ENCODE assay signal across 18 cellular contexts in genomic region chr16:85594621-85595298, GRCh38. TPM values are rescaled to one million over a fixed set of nuclear protein-coding genes. Genes with fewer than 3 reads are reported as not detected.
A peak's percentile ranks its signal among the peaks of the same experiment; 100 is the strongest.
DNase-seq lines count a peak whose midpoint lies in the region; ATAC-seq, FAIRE-seq and TF ChIP-seq lines count a peak whose summit lies in the region.
"Had no signal": no experiment of that assay in that cellular context is flagged by ENCODE, and none has a peak within 500 bp of the region (broad histone marks: within the 10 kb centered on the region; RNA-seq: fewer than 3 reads in every experiment).

No MANE protein-coding gene starts in this region.

- ATAC-seq in K562 (no peak; the same call in 1 of the 3 replicates), heart right ventricle (no peak), left lobe of liver (no peak)
- ATAC-seq in stimulated activated effector memory CD8-positive, alpha-beta T cell treated with anti-CD3 and anti-CD28 coated beads, Interleukin-12 subunit alpha, Interleukin-12 subunit beta, amount 100 ng/mL, for 72 hours = no peak

- no peak for TF ChIP-seq RAD21 in K562 (CRISPR knock-in tag; conservative IDR thresholded peaks at IDR 0.05 in 1 of 2, IDR thresholded peaks at IDR 0.05 in 1 of 2)

- peak overlapping the region; percentile 15 for H3K9ac ChIP-seq in NT2/D1 (ENCODE audit: insufficient read length, low read depth)
- H3K9ac ChIP-seq in K562 (ENCODE audit: insufficient read depth in 1 of 2, low read depth in 2 of 2, low read length in 2 of 2) = peak overlapping the region in 1 of 2 experiments; percentile 80; a peak in 2 of 4 replicates

- TF ChIP-seq POLR2A in K562 (conservative IDR thresholded peaks at IDR 0.05) (0 out of 2 replicates have a peak, but pooled peaks have one; percentile 25), testis (IDR thresholded peaks at IDR 0.05) (no peak)

- intact Hi-C loops in K562 (cut with micrococcal nuclease) (no loop called here), heart right ventricle (cut with DNase I) (no loop called here), testis (cut with DNase I; ENCODE audit: low total_unique reads) (no loop called here)

- FAIRE-seq in K562 (lab: Jason Lieb, UNC) = no peak

- no peaks in the 10 kb centered on the region for H3K9me3 Mint-ChIP-seq in mesothelial cell of epicardium
- no peaks in the 10 kb centered on the region for H3K9me3 Mint-ChIP-seq in stimulated activated effector memory CD8-positive, alpha-beta T cell treated with anti-CD3 and anti-CD28 coated beads, Interleukin-12 subunit alpha, Interleukin-12 subunit beta, amount 100 ng/mL, for 72 hours
- H3K9me3 Mint-ChIP-seq: H9 had no signal

- in situ Hi-C loops in K562 (cut with MboI) = no loop called here

- peaks cover 75% of the 10 kb centered on the region for H4K20me1 ChIP-seq in K562 (replicated peaks; ENCODE audit: control insufficient read depth, insufficient read depth, low read length)

- peaks cover 7% of the 10 kb centered on the region for H3K36me3 Mint-ChIP-seq in mesothelial cell of epicardium
- H3K36me3 Mint-ChIP-seq in stimulated activated effector memory CD8-positive, alpha-beta T cell treated with anti-CD3 and anti-CD28 coated beads, Interleukin-12 subunit alpha, Interleukin-12 subunit beta, amount 100 ng/mL, for 72 hours = peaks cover 11% of the 10 kb centered on the region

- no peak overlapping the region for H3K4me2 ChIP-seq in K562 (ENCODE audit: insufficient read depth, low read length)

- no TSS peak for BruUV-seq in K562 (replicated peaks; lab: Mats Ljungman, UMichigan)

- CTCF ChIA-PET in K562 (lab: Yijun Ruan, JAX; ENCODE audit: low intra/inter-chr PET ratio) = no interaction called here

- TF ChIP-seq CTCF in K562 (IDR thresholded peaks at IDR 0.05 in 2 of 3, conservative IDR thresholded peaks at IDR 0.05 in 1 of 3; ENCODE audit: insufficient read depth in 2 of 3, low read depth in 1 of 3, low read length in 3 of 3) = no peak
- TF ChIP-seq CTCF in mesothelial cell of epicardium (IDR thresholded peaks at IDR 0.05; ENCODE audit: unreplicated experiment) = no peak
- TF ChIP-seq CTCF in heart right ventricle (IDR thresholded peaks at IDR 0.05) = no peak
- TF ChIP-seq CTCF in testis (IDR thresholded peaks at IDR 0.05) = no peak

- POLR2A ChIA-PET in K562 (lab: Yijun Ruan, JAX) = no interaction called here

- H3K27ac Mint-ChIP-seq in mesothelial cell of epicardium = peak overlapping the region; percentile 75
- peak overlapping the region; percentile 57 for H3K27ac Mint-ChIP-seq in stimulated activated effector memory CD8-positive, alpha-beta T cell treated with anti-CD3 and anti-CD28 coated beads, Interleukin-12 subunit alpha, Interleukin-12 subunit beta, amount 100 ng/mL, for 72 hours

- peaks cover 22% of the 10 kb centered on the region for H3K4me1 Mint-ChIP-seq in mesothelial cell of epicardium
- H3K4me1 Mint-ChIP-seq in stimulated activated effector memory CD8-positive, alpha-beta T cell treated with anti-CD3 and anti-CD28 coated beads, Interleukin-12 subunit alpha, Interleukin-12 subunit beta, amount 100 ng/mL, for 72 hours = peaks cover 49% of the 10 kb centered on the region

- WGBS in K562 (ENCODE audit: insufficient coverage, low coverage, missing lambda C conversion rate) = 87% methylated on average over 19 of the region's 19 CpGs
- 88 to 91% methylated on average over 19 of the region's 19 CpGs for WGBS in heart right ventricle, 2 donors
- 86 to 87% methylated on average over 17 to 19 of the region's 19 CpGs for WGBS in testis, 2 donors

- H3K4me1 ChIP-seq in NT2/D1 (ENCODE audit: insufficient read depth, insufficient read length) = peaks cover 22% of the 10 kb centered on the region
- H3K4me1 ChIP-seq in K562 (replicated peaks in 1 of 2; ENCODE audit: control insufficient read depth in 2 of 2, insufficient read depth in 2 of 2, low read length in 2 of 2) = peaks cover 31 to 56% of the 10 kb centered on the region in 2 experiments
- H3K4me1 ChIP-seq in heart right ventricle = peaks cover 0 to 11% (median 0%) of the 10 kb centered on the region in 9 donors
- H3K4me1 ChIP-seq in testis = no peaks in the 10 kb centered on the region

- peaks cover 5% of the 10 kb centered on the region for H3K36me3 ChIP-seq in NT2/D1 (ENCODE audit: insufficient read depth, insufficient read length, low read length)
- H3K36me3 ChIP-seq in K562 (ENCODE audit: control insufficient read depth, insufficient read depth, low read length) = peaks cover 80% of the 10 kb centered on the region
- H3K36me3 ChIP-seq in heart right ventricle = no peaks in the 10 kb centered on the region
- no peaks in the 10 kb centered on the region for H3K36me3 ChIP-seq in testis (ENCODE audit: low read depth, missing control alignments)
- H3K36me3 ChIP-seq: SJSA1 had no signal

- no peak overlapping the region for H2AFZ ChIP-seq in K562 (ENCODE audit: low read depth, low read length)

- no peak for DNase-seq in NT2/D1 (ENCODE audit: low read depth, low spot score)
- no peak for DNase-seq in K562 (ENCODE audit: extremely low read depth in 1 of 4, low spot score in 3 of 4)
- DNase-seq in mesothelial cell of epicardium (ENCODE audit: low spot score in 2 of 2, unreplicated experiment in 2 of 2) = no peak
- no peak for DNase-seq in stimulated activated effector memory CD8-positive, alpha-beta T cell treated with anti-CD3 and anti-CD28 coated beads, Interleukin-12 subunit alpha, Interleukin-12 subunit beta, amount 100 ng/mL, for 72 hours (ENCODE audit: low spot score in 2 of 2)
- no peak for DNase-seq in heart right ventricle
- DNase-seq in testis = no peak
- no peak for DNase-seq in left lobe of liver (ENCODE audit: low spot score)
- DNase-seq: BE2C, DMS 273 treated with DMSO at 0.1 percent for 48 hours, H9, Karpas-422, NCI-H1105 treated with DMSO at 0.1 percent for 48 hours, NCI-H1930, NCI-H2171, NCI-H446 treated with DMSO at 0.1 percent for 48 hours, NCI-H774 had no signal

- no peaks in the 10 kb centered on the region for H3K27me3 ChIP-seq in NT2/D1 (ENCODE audit: insufficient read depth, insufficient read length)
- H3K27me3 ChIP-seq in K562 (ENCODE audit: control insufficient read depth in 2 of 2, insufficient read depth in 2 of 2, low read length in 2 of 2) = no peaks in the 10 kb centered on the region; a peak in 1 of 5 replicates
- no peaks in the 10 kb centered on the region for H3K27me3 ChIP-seq in heart right ventricle
- no peaks in the 10 kb centered on the region for H3K27me3 ChIP-seq in testis
- H3K27me3 ChIP-seq: BE2C, SJSA1 had no signal

- H3K4me3 ChIP-seq in NT2/D1 (ENCODE audit: insufficient read length, low read depth) (no peak overlapping the region), K562 (no peak overlapping the region), heart right ventricle (no peak overlapping the region), testis (no peak overlapping the region)
- H3K4me3 ChIP-seq: SJSA1 had no signal

- H3K27ac ChIP-seq in K562 (ENCODE audit: extremely low read depth, low read depth, low read length) = 0 out of 3 replicates have a peak overlapping the region, but pooled peaks have one; percentile 17
- H3K27ac ChIP-seq in heart right ventricle = no peak overlapping the region
- no peak overlapping the region for H3K27ac ChIP-seq in testis
- H3K27ac ChIP-seq: RWPE1, SJSA1 had no signal

- H3K27me3 Mint-ChIP-seq in mesothelial cell of epicardium (ENCODE audit: low read depth) = no peaks in the 10 kb centered on the region

- no peak overlapping the region for H3K4me3 Mint-ChIP-seq in mesothelial cell of epicardium
- H3K4me3 Mint-ChIP-seq in stimulated activated effector memory CD8-positive, alpha-beta T cell treated with anti-CD3 and anti-CD28 coated beads, Interleukin-12 subunit alpha, Interleukin-12 subunit beta, amount 100 ng/mL, for 72 hours = no peak overlapping the region
- H3K4me3 Mint-ChIP-seq: H9 had no signal

- H3K9me1 ChIP-seq in K562 (ENCODE audit: control insufficient read depth, insufficient read depth, low read length) = peaks cover 7% of the 10 kb centered on the region

- TF ChIP-seq EP300 in K562 (IDR thresholded peaks at IDR 0.05; ENCODE audit: low read length) = no peak

- H3K79me2 ChIP-seq in K562 (ENCODE audit: control insufficient read depth, insufficient read depth, low read length) = peaks cover 98% of the 10 kb centered on the region

- H3K9me3 ChIP-seq in NT2/D1 (ENCODE audit: insufficient read depth, low read length) = no peaks in the 10 kb centered on the region
- H3K9me3 ChIP-seq in K562 (replicated peaks; ENCODE audit: control insufficient read depth, insufficient read depth, low read depth, low read length) = no peaks in the 10 kb centered on the region
- no peaks in the 10 kb centered on the region for H3K9me3 ChIP-seq in heart right ventricle
- no peaks in the 10 kb centered on the region for H3K9me3 ChIP-seq in testis
- H3K9me3 ChIP-seq: BE2C had no signal

TF ChIP-seq in K562, 482 proteins besides CTCF, POLR2A, EP300 and RAD21:
- TF ChIP-seq POLR2G (IDR thresholded peaks at IDR 0.05; ENCODE audit: low read depth, low read length) (peak; percentile 66), ZFX (CRISPR knock-in tag; IDR thresholded peaks at IDR 0.05) (no peak), RBM22 (IDR thresholded peaks at IDR 0.05; ENCODE audit: low read depth, low read length, poor library complexity, severe bottlenecking) (peak; percentile 67)

RNA-seq across cellular contexts. Expression of gene GSE1, which starts 18.4 kb away (rescaled TPM):
- total RNA-seq in K562 (2011; cell fraction: chromatin; rRNA removed; ENCODE audit: low replicate concordance) = 692 and 1,066 TPM in 2 replicates
- 409 and 435 TPM in 2 replicates for total RNA-seq in K562 (2011; cell fraction: nucleolus; rRNA removed)
- 438 and 467 TPM in 2 replicates for total RNA-seq in K562 (2011; cell fraction: nucleoplasm; rRNA removed)
- total RNA-seq in K562 (2014; rRNA removed) (89.1 and 104 TPM in 2 replicates), K562 (2014; rRNA removed; fragmentation: Illumina TruSeq; extraction: Trizol) (40.9 and 41.8 TPM in 2 replicates), K562 (2015; rRNA removed; fragmentation: Illumina TruSeq; extraction: Trizol) (57.9 and 60.6 TPM in 2 replicates), K562 (2021) (208 and 244 TPM in 2 replicates), mesothelial cell of epicardium (193 to 218 TPM (median 208 TPM) in 3 replicates), heart right ventricle (10 to 100 TPM; 31.1 to 53.2 (median 33.6) TPM), testis (100 to 1,000 TPM; 188 to 212 TPM), left lobe of liver (38.3 TPM)
- polyA plus RNA-seq in K562 (2011; rRNA removed) (54.2 and 64.0 TPM in 2 replicates), K562 (2014; fragmentation: Illumina TruSeq; extraction: Trizol) (116 and 138 TPM in 2 replicates), K562 (2014; fragmentation: Nextera tagmentation; extraction: Ambion mirVana) (10 to 100 TPM; 12.2 to 15.8 TPM), K562 (2014; rRNA removed) (101 and 116 TPM in 2 replicates), heart right ventricle (10 to 100 TPM; 15.6 to 25.0 TPM), testis (ENCODE audit: insufficient read depth, low read depth, low replicate concordance) (49.9 TPM)
- 54.1 and 55.3 TPM in 2 replicates for polyA plus RNA-seq in K562 (2011; cell fraction: cytosol; rRNA removed)
- polyA plus RNA-seq in K562 (2011; cell fraction: nucleus; rRNA removed) = 210 and 277 TPM in 2 replicates
- polyA plus RNA-seq in K562 (2012) = 113 and 125 TPM in 2 replicates
- polyA minus RNA-seq in K562 (2011; rRNA and poly(A)+ RNA removed) = 61.1 and 68.8 TPM in 2 replicates
- polyA minus RNA-seq in K562 (2011; cell fraction: cytosol; rRNA and poly(A)+ RNA removed) = 106 and 121 TPM in 2 replicates
- 117 and 133 TPM in 2 replicates for polyA minus RNA-seq in K562 (2011; cell fraction: nucleus; rRNA and poly(A)+ RNA removed)
